Comparison of ENCODE assay signal across 1 cellular context in the genomic region with DNA sequence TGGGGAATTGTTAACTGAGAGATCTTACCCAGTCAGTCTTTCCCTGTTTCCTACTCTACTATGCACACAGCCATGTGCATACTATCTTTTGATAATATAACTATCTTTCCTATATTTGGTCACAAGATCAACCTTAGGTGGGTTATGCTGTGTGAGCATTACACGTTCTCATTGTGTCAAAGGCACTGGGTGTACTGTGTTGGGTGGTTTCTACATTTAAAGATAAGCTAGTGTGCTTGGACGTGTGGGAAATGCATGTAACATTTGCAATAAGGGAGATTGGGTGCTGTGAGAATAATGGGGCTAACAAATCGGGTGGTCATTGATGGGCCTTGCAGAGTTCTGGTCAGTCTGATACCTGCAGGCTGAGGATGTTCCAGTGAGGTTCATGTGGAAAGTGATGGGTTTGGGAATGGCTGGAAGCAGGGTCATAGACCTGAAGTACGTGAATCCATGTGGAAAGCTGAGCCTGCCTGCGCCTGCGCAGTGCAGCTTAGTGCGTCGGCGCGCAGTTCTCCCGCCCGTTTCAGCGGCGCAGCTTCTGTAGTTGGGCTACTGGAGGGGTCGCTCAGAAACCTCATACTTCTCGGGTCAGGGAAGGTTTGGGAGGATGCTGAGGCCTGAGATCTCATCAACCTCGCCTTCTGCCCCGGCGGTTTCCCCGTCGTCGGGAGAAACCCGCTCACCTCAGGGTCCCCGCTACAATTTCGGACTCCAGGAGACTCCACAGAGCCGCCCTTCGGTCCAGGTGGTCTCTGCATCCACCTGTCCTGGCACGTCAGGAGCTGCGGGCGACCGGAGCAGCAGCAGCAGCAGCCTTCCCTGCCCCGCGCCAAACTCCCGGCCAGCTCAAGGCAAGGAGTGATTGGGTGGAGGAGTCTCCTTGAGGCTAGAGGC.
TF ChIP-seq lines count a peak whose summit lies in the region.

A gene (plus strand): TSS at position 507 of the 897 bp plus-strand sequence. CDS start 104 bp downstream, at position 611.

TF ChIP-seq in K562, 482 proteins besides CTCF, POLR2A, EP300 and RAD21 (continued from another document and continues in another):
- TF ChIP-seq, protein P1, sequence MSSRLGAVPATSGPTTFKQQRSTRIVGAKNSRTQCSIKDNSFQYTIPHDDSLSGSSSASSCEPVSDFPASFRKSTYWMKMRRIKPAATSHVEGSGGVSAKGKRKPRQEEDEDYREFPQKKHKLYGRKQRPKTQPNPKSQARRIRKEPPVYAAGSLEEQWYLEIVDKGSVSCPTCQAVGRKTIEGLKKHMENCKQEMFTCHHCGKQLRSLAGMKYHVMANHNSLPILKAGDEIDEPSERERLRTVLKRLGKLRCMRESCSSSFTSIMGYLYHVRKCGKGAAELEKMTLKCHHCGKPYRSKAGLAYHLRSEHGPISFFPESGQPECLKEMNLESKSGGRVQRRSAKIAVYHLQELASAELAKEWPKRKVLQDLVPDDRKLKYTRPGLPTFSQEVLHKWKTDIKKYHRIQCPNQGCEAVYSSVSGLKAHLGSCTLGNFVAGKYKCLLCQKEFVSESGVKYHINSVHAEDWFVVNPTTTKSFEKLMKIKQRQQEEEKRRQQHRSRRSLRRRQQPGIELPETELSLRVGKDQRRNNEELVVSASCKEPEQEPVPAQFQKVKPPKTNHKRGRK (tag; IDR thresholded peaks at IDR 0.05) = no peak
- TF ChIP-seq POLR2H (tag; IDR thresholded peaks at IDR 0.05; ENCODE audit: low read depth) (peak; percentile 83), SRSF7 (optimal IDR thresholded peaks at IDR 0.05; ENCODE audit: low read depth, low read length) (no peak), RFX5 (IDR thresholded peaks at IDR 0.05; ENCODE audit: low read depth, low read length) (no peak), NBN (IDR thresholded peaks at IDR 0.05; ENCODE audit: low read depth) (no peak), ZNF589 (CRISPR knock-in tag; IDR thresholded peaks at IDR 0.05; ENCODE audit: low read depth) (no peak), DACH1 (IDR thresholded peaks at IDR 0.05; ENCODE audit: partially characterized antibody) (no peak), DMBX1 (CRISPR knock-in tag; IDR thresholded peaks at IDR 0.05; ENCODE audit: borderline replicate concordance) (no peak), PHF20 (IDR thresholded peaks at IDR 0.05; ENCODE audit: partially characterized antibody) (no peak), ZNF175 (CRISPR knock-in tag; IDR thresholded peaks at IDR 0.05; ENCODE audit: low read depth) (no peak), MEF2D (tag; conservative IDR thresholded peaks at IDR 0.05; ENCODE audit: low read depth) (no peak), MCM7 (IDR thresholded peaks at IDR 0.05) (no peak), FUS (optimal IDR thresholded peaks at IDR 0.05; ENCODE audit: low read depth, low read length) (peak; percentile 57), NCOA2 (IDR thresholded peaks at IDR 0.05; ENCODE audit: partially characterized antibody in 2 of 2) (no peak), HNRNPL (IDR thresholded peaks at IDR 0.05; ENCODE audit: low read depth, low read length) (no peak), ZNF695 (CRISPR knock-in tag; IDR thresholded peaks at IDR 0.05) (peak; percentile 90), SRSF3 (IDR thresholded peaks at IDR 0.05; ENCODE audit: insufficient read depth, low read length) (no peak), SMAD3 (CRISPR knock-in tag; conservative IDR thresholded peaks at IDR 0.05) (0 out of 2 replicates have a peak, but pooled peaks have one; percentile 45), SETDB1 (IDR thresholded peaks at IDR 0.05; ENCODE audit: low read length) (no peak), PML (IDR thresholded peaks at IDR 0.05; ENCODE audit: low read length) (peak; percentile 58; the same call in 1 of the 2 replicates), PTTG1 (tag; IDR thresholded peaks at IDR 0.05; ENCODE audit: low read depth) (no peak; the same call in 1 of the 2 replicates), KDM4B (IDR thresholded peaks at IDR 0.05; ENCODE audit: borderline replicate concordance in 2 of 2, low read depth in 1 of 2) (no peak), SMARCB1 (IDR thresholded peaks at IDR 0.05; ENCODE audit: insufficient read length, low read depth) (no peak), SIN3A (IDR thresholded peaks at IDR 0.05; ENCODE audit: borderline replicate concordance in 2 of 2, control insufficient read depth in 1 of 2, low read depth in 2 of 2, low read length in 2 of 2) (peak in 1 of 2 experiments; percentile 77; a peak in 2 of 4 replicates), ZNF282 (CRISPR knock-in tag; IDR thresholded peaks at IDR 0.05) (no peak), BCOR (IDR thresholded peaks at IDR 0.05) (no peak), STAT5A (IDR thresholded peaks at IDR 0.05; ENCODE audit: borderline replicate concordance, low read length) (peak; percentile 18), ZNF583 (CRISPR knock-in tag; IDR thresholded peaks at IDR 0.05) (no peak), PCBP1 (IDR thresholded peaks at IDR 0.05; ENCODE audit: low read depth, low read length, poor library complexity, severe bottlenecking) (no peak), SNIP1 (IDR thresholded peaks at IDR 0.05; ENCODE audit: low read depth) (no peak), HLTF (IDR thresholded peaks at IDR 0.05) (0 out of 2 replicates have a peak, but pooled peaks have one; percentile 25), THRAP3 (IDR thresholded peaks at IDR 0.05; ENCODE audit: borderline replicate concordance) (peak; percentile 94; the same call in 1 of the 2 replicates), HDAC6 (IDR thresholded peaks at IDR 0.05; ENCODE audit: low read depth, low read length) (no peak)
- TF ChIP-seq, protein P2, sequence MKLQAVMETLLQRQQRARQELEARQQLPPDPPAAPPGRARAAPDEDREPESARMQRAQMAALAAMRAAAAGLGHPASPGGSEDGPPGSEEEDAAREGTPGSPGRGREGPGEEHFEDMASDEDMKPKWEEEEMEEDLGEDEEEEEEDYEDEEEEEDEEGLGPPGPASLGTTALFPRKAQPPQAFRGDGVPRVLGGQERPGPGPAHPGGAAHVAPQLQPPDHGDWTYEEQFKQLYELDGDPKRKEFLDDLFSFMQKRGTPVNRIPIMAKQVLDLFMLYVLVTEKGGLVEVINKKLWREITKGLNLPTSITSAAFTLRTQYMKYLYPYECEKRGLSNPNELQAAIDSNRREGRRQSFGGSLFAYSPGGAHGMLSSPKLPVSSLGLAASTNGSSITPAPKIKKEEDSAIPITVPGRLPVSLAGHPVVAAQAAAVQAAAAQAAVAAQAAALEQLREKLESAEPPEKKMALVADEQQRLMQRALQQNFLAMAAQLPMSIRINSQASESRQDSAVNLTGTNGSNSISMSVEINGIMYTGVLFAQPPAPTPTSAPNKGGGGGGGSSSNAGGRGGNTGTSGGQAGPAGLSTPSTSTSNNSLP (IDR thresholded peaks at IDR 0.05; ENCODE audit: borderline replicate concordance, low read depth, low read length) = no peak
- TF ChIP-seq, protein P3, sequence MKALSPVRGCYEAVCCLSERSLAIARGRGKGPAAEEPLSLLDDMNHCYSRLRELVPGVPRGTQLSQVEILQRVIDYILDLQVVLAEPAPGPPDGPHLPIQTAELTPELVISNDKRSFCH (CRISPR knock-in tag; IDR thresholded peaks at IDR 0.05) = no peak
- TF ChIP-seq, protein P3 (tag; IDR thresholded peaks at IDR 0.05) = no peak
- TF ChIP-seq, protein P4, sequence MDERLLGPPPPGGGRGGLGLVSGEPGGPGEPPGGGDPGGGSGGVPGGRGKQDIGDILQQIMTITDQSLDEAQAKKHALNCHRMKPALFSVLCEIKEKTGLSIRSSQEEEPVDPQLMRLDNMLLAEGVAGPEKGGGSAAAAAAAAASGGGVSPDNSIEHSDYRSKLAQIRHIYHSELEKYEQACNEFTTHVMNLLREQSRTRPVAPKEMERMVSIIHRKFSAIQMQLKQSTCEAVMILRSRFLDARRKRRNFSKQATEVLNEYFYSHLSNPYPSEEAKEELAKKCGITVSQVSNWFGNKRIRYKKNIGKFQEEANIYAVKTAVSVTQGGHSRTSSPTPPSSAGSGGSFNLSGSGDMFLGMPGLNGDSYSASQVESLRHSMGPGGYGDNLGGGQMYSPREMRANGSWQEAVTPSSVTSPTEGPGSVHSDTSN (CRISPR knock-in tag; IDR thresholded peaks at IDR 0.05; ENCODE audit: low read depth) = no peak
- TF ChIP-seq, protein P4 (tag; conservative IDR thresholded peaks at IDR 0.05; ENCODE audit: low read depth) = no peak
- TF ChIP-seq, protein P5, sequence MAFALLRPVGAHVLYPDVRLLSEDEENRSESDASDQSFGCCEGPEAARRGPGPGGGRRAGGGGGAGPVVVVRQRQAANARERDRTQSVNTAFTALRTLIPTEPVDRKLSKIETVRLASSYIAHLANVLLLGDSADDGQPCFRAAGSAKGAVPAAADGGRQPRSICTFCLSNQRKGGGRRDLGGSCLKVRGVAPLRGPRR (CRISPR knock-in tag; IDR thresholded peaks at IDR 0.05) = no peak
- TF ChIP-seq, protein P6, sequence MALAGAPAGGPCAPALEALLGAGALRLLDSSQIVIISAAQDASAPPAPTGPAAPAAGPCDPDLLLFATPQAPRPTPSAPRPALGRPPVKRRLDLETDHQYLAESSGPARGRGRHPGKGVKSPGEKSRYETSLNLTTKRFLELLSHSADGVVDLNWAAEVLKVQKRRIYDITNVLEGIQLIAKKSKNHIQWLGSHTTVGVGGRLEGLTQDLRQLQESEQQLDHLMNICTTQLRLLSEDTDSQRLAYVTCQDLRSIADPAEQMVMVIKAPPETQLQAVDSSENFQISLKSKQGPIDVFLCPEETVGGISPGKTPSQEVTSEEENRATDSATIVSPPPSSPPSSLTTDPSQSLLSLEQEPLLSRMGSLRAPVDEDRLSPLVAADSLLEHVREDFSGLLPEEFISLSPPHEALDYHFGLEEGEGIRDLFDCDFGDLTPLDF (CRISPR knock-in tag; IDR thresholded peaks at IDR 0.05) = 0 out of 2 replicates have a peak, but pooled peaks have one; percentile 68
- TF ChIP-seq, protein P7, sequence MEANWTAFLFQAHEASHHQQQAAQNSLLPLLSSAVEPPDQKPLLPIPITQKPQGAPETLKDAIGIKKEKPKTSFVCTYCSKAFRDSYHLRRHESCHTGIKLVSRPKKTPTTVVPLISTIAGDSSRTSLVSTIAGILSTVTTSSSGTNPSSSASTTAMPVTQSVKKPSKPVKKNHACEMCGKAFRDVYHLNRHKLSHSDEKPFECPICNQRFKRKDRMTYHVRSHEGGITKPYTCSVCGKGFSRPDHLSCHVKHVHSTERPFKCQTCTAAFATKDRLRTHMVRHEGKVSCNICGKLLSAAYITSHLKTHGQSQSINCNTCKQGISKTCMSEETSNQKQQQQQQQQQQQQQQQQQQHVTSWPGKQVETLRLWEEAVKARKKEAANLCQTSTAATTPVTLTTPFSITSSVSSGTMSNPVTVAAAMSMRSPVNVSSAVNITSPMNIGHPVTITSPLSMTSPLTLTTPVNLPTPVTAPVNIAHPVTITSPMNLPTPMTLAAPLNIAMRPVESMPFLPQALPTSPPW (CRISPR knock-in tag; IDR thresholded peaks at IDR 0.05) = no peak
- TF ChIP-seq, protein P8, sequence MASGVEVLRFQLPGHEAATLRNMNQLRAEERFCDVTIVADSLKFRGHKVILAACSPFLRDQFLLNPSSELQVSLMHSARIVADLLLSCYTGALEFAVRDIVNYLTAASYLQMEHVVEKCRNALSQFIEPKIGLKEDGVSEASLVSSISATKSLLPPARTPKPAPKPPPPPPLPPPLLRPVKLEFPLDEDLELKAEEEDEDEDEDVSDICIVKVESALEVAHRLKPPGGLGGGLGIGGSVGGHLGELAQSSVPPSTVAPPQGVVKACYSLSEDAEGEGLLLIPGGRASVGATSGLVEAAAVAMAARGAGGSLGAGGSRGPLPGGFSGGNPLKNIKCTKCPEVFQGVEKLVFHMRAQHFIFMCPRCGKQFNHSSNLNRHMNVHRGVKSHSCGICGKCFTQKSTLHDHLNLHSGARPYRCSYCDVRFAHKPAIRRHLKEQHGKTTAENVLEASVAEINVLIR (CRISPR knock-in tag; IDR thresholded peaks at IDR 0.05) = 0 out of 2 replicates have a peak, but pooled peaks have one; percentile 6
- TF ChIP-seq, protein P9, sequence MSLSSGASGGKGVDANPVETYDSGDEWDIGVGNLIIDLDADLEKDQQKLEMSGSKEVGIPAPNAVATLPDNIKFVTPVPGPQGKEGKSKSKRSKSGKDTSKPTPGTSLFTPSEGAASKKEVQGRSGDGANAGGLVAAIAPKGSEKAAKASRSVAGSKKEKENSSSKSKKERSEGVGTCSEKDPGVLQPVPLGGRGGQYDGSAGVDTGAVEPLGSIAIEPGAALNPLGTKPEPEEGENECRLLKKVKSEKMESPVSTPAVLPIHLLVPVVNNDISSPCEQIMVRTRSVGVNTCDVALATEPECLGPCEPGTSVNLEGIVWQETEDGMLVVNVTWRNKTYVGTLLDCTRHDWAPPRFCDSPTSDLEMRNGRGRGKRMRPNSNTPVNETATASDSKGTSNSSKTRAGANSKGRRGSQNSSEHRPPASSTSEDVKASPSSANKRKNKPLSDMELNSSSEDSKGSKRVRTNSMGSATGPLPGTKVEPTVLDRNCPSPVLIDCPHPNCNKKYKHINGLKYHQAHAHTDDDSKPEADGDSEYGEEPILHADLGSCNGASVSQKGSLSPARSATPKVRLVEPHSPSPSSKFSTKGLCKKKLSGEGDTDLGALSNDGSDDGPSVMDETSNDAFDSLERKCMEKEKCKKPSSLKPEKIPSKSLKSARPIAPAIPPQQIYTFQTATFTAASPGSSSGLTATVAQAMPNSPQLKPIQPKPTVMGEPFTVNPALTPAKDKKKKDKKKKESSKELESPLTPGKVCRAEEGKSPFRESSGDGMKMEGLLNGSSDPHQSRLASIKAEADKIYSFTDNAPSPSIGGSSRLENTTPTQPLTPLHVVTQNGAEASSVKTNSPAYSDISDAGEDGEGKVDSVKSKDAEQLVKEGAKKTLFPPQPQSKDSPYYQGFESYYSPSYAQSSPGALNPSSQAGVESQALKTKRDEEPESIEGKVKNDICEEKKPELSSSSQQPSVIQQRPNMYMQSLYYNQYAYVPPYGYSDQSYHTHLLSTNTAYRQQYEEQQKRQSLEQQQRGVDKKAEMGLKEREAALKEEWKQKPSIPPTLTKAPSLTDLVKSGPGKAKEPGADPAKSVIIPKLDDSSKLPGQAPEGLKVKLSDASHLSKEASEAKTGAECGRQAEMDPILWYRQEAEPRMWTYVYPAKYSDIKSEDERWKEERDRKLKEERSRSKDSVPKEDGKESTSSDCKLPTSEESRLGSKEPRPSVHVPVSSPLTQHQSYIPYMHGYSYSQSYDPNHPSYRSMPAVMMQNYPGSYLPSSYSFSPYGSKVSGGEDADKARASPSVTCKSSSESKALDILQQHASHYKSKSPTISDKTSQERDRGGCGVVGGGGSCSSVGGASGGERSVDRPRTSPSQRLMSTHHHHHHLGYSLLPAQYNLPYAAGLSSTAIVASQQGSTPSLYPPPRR (CRISPR knock-in tag; IDR thresholded peaks at IDR 0.05; ENCODE audit: borderline replicate concordance) = no peak
- TF ChIP-seq, protein P10, sequence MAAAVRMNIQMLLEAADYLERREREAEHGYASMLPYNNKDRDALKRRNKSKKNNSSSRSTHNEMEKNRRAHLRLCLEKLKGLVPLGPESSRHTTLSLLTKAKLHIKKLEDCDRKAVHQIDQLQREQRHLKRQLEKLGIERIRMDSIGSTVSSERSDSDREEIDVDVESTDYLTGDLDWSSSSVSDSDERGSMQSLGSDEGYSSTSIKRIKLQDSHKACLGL (CRISPR knock-in tag; IDR thresholded peaks at IDR 0.05; ENCODE audit: borderline replicate concordance, poor library complexity, severe bottlenecking) = no peak
